22 cellular contexts compared by ENCODE assay signal in genomic region chr2:163368655-163369054, GRCh38.
"Had no signal": no experiment of that assay in that cellular context is flagged by ENCODE, and none has a peak within 500 bp of the region (broad histone marks: within the 10 kb centered on the region; RNA-seq: fewer than 3 reads in every experiment).

No MANE protein-coding gene starts in this region.

- H3K9me3 ChIP-seq: Peyer's patch, SJCRH30 had no signal

- H3K27me3 Mint-ChIP-seq: IgD-negative memory B cell had no signal

- H3K27me3 ChIP-seq: Peyer's patch, SJCRH30 had no signal

- H3K36me3 Mint-ChIP-seq: IgD-negative memory B cell had no signal

- H3K27ac Mint-ChIP-seq: IgD-negative memory B cell had no signal

- H3K27ac ChIP-seq: Peyer's patch, SJCRH30 had no signal

- H3K36me3 ChIP-seq: Peyer's patch, SJCRH30 had no signal

- ATAC-seq: PC-3, Right ventricle myocardium inferior, SK-N-SH treated with all-trans-retinoic acid at 6 μM for 48 hours had no signal

- DNase-seq: KBM-7, NCI-H1092, NCI-H1105 treated with DMSO at 0.1 percent for 48 hours, NCI-H1436, NCI-H187, NCI-H2029, NCI-H2081 treated with DMSO at 0.1 percent for 48 hours, NCI-H2171, NCI-H226, NCI-H446, NCI-H510A, NCI-H524 treated with DMSO at 0.1 percent for 48 hours, NCI-H69, NCI-H774, PC-3, Peyer's patch, SHP77 treated with DMSO at 0.1 percent for 48 hours, SJCRH30, T-helper 1 cell had no signal

- H3K4me1 ChIP-seq: Peyer's patch, SJCRH30 had no signal

- H3K4me3 ChIP-seq: Peyer's patch, SJCRH30 had no signal

- H3K4me3 Mint-ChIP-seq: IgD-negative memory B cell had no signal
